ENCODE assay signal across 9 cellular contexts in genomic region chr6:149233056-149233715, GRCh38.
DNase-seq lines count a peak whose midpoint lies in the region; ATAC-seq and TF ChIP-seq lines count a peak whose summit lies in the region.
"Had no signal": no experiment of that assay in that cellular context is flagged by ENCODE, and none has a peak within 500 bp of the region (broad histone marks: within the 10 kb centered on the region; RNA-seq: fewer than 3 reads in every experiment).

No MANE protein-coding gene starts in this region.

- ATAC-seq in GM21447 (IDR thresholded peaks at IDR 0.05; ENCODE audit: unreplicated experiment), result no peak
- ATAC-seq in GM21390 (IDR thresholded peaks at IDR 0.05; ENCODE audit: unreplicated experiment), result no peak

- H3K27me3 ChIP-seq in SJCRH30, result no peaks in the 10 kb centered on the region
- no peaks in the 10 kb centered on the region for H3K27me3 ChIP-seq in left ventricle myocardium inferior (ENCODE audit: low read depth)
- H3K27me3 ChIP-seq: neutrophil had no signal

- no peaks in the 10 kb centered on the region for H3K9me3 ChIP-seq in SJCRH30 (replicated peaks)
- no peaks in the 10 kb centered on the region for H3K9me3 ChIP-seq in left ventricle myocardium inferior (replicated peaks)
- H3K9me3 ChIP-seq: neutrophil had no signal

- H3K4me3 ChIP-seq in SJCRH30 (no peak overlapping the region), left ventricle myocardium inferior (no peak overlapping the region)

- DNase-seq in GM04504 (ENCODE audit: low read depth), result peak; percentile 57
- DNase-seq in SJCRH30, result peak; percentile 43 to 67
- peak; percentile 83 for DNase-seq in amniotic epithelial cell (ENCODE audit: low read depth)
- DNase-seq in myocyte (ENCODE audit: low read depth), result peak; percentile 30
- DNase-seq in GM10266 (ENCODE audit: extremely low spot score), result no peak
- no peak for DNase-seq in left ventricle myocardium inferior

- H3K36me3 ChIP-seq in SJCRH30, result no peaks in the 10 kb centered on the region
- H3K36me3 ChIP-seq in left ventricle myocardium inferior, result no peaks in the 10 kb centered on the region
- H3K36me3 ChIP-seq: neutrophil had no signal

- H3K4me1 ChIP-seq in SJCRH30 (peaks cover 48% of the 10 kb centered on the region), left ventricle myocardium inferior (peaks cover 14% of the 10 kb centered on the region)

- peak overlapping the region; percentile 39 for H3K27ac ChIP-seq in SJCRH30
- no peak overlapping the region for H3K27ac ChIP-seq in left ventricle myocardium inferior (replicated peaks)

- no peak for TF ChIP-seq CTCF in GM10266 (IDR thresholded peaks at IDR 0.05; ENCODE audit: control insufficient read depth, insufficient read depth, low read depth, missing control alignments)
- no peak for TF ChIP-seq CTCF in left ventricle myocardium inferior (IDR thresholded peaks at IDR 0.05; ENCODE audit: borderline replicate concordance)

- intact Hi-C loops in left ventricle myocardium inferior (cut with micrococcal nuclease), result no loop called here

Comparison
In these comparisons a context has a peak if more than half of its experiments do, and no peak if none do; other contexts are left out.
1. DNase-seq: peak in GM04504 (single experiment), SJCRH30 (2 of 2), amniotic epithelial cell (single experiment) and myocyte (single experiment); none in GM10266 (single experiment) and left ventricle myocardium inferior (single experiment).